In genomic region chr16:31269541-31269940, GRCh38 we compare ENCODE assay signal across 26 cellular contexts. TPM values are rescaled to one million over a fixed set of nuclear protein-coding genes. Genes with fewer than 3 reads are reported as not detected.
DNase-seq lines count a peak whose midpoint lies in the region; ATAC-seq, FAIRE-seq and TF ChIP-seq lines count a peak whose summit lies in the region.
"Had no signal": no experiment of that assay in that cellular context is flagged by ENCODE, and none has a peak within 500 bp of the region (broad histone marks: within the 10 kb centered on the region; RNA-seq: fewer than 3 reads in every experiment).

No MANE protein-coding gene starts in this region.

- intact Hi-C loops in cardiac septum (cut with DNase I): no loop called here
- intact Hi-C loops in Right ventricle myocardium superior (cut with DNase I): no loop called here

- TF ChIP-seq EP300 in H1 (IDR thresholded peaks at IDR 0.05; ENCODE audit: borderline replicate concordance in 1 of 2, low read depth in 2 of 2, low read length in 2 of 2): no peak

- H3K9me3 Mint-ChIP-seq in stimulated activated memory B cell treated with anti-CD40 and anti-IgM and Interleukin-4, amounts not matched to agents 10 μg/mL and 1 μg/mL and 100 μg/mL, for 72 hours: no peaks in the 10 kb centered on the region
- H3K9me3 Mint-ChIP-seq: HFFc6 had no signal

- H3K4me1 ChIP-seq in H1 (replicated peaks in 1 of 4; ENCODE audit: control insufficient read depth in 3 of 4, insufficient read depth in 4 of 4, low read length in 3 of 4): peaks cover 0 to 8% (median 3%) of the 10 kb centered on the region in 4 experiments; a peak in 4 of 7 replicates

- no peak overlapping the region for H3K9ac ChIP-seq in H1 (replicated peaks in 1 of 4; ENCODE audit: extremely low read depth in 1 of 4, low read depth in 3 of 4, low read length in 3 of 4)

- peak overlapping the region; percentile 85 for H4K91ac ChIP-seq in H1 (replicated peaks; ENCODE audit: insufficient read length, low read length)

- no peak overlapping the region for H3K27ac ChIP-seq in H1 (ENCODE audit: low read depth, low read length)

- H3K18ac ChIP-seq in H1 (ENCODE audit: extremely low read depth, low read length): no peak overlapping the region

- peaks cover 3% of the 10 kb centered on the region; the same call in 1 of the 2 replicates for H3K23me2 ChIP-seq in H1 (ENCODE audit: low read depth, low read length)

- no peak overlapping the region for H2BK5ac ChIP-seq in H1 (ENCODE audit: low read depth, low read length)

- no peak overlapping the region for H2BK12ac ChIP-seq in H1 (ENCODE audit: low read depth, low read length)

- peaks cover 0 to 2% (median under 1%) of the 10 kb centered on the region in 4 experiments; a peak in 1 of 7 replicates for H3K27me3 ChIP-seq in H1 (replicated peaks in 1 of 4; ENCODE audit: control insufficient read depth in 3 of 4, extremely low read depth in 1 of 4, insufficient read depth in 3 of 4, low read length in 3 of 4)

- no peaks in the 10 kb centered on the region for H3K36me3 ChIP-seq in H1 (ENCODE audit: control insufficient read depth in 2 of 4, insufficient read depth in 4 of 4, low read length in 3 of 4)

- no peak for ATAC-seq in Right ventricle myocardium superior (ENCODE audit: poor library complexity)
- no peak for ATAC-seq in stimulated activated memory B cell treated with anti-CD40 and anti-IgM and Interleukin-4, amounts not matched to agents 10 μg/mL and 1 μg/mL and 100 μg/mL, for 72 hours
- ATAC-seq: PC-3, SK-N-SH treated with all-trans-retinoic acid at 6 μM for 48 hours had no signal

- DNase-seq in cardiac septum (ENCODE audit: low spot score): peak; percentile 17
- no peak for DNase-seq in Right ventricle myocardium superior
- peak; percentile 15 for DNase-seq in NCI-H69 (lab: John Stamatoyannopoulos, UW)
- no peak for DNase-seq in H1 (ENCODE audit: low read depth in 1 of 2, low spot score in 2 of 2)
- DNase-seq in NCI-H1417 treated with DMSO at 0.1 percent for 48 hours (lab: John Stamatoyannopoulos, UW): no peak
- DNase-seq in UCSD-AML1 (lab: John Stamatoyannopoulos, UW; ENCODE audit: unreplicated experiment): no peak
- DNase-seq in NCI-H526 (lab: John Stamatoyannopoulos, UW): no peak
- DNase-seq: CD4-positive, CD25-positive, alpha-beta regulatory T cell; DMS 273 treated with DMSO at 0.1 percent for 48 hours; DMS79 treated with DMSO at 0.1 percent for 48 hours; H7; HFFc6; Kasumi-1; MM.1S; NCI-H1048; NCI-H1436 treated with DMSO at 0.1 percent for 48 hours; NCI-H1930; NCI-H2227 treated with DMSO at 0.1 percent for 48 hours; NCI-H510A; NCI-H82; PC-3; RPMI8226; SIG-M5 had no signal

- H3K36me3 Mint-ChIP-seq in stimulated activated memory B cell treated with anti-CD40 and anti-IgM and Interleukin-4, amounts not matched to agents 10 μg/mL and 1 μg/mL and 100 μg/mL, for 72 hours: peaks cover 34% of the 10 kb centered on the region

- no peak overlapping the region for H2BK15ac ChIP-seq in H1 (ENCODE audit: low read length)

- H3K14ac ChIP-seq in H1 (ENCODE audit: insufficient read length): no peak overlapping the region

- H3K9me3 ChIP-seq in H1 (ENCODE audit: insufficient read depth in 2 of 2, low read depth in 1 of 2, low read length in 1 of 2): no peaks in the 10 kb centered on the region

- no peak overlapping the region for H2AK5ac ChIP-seq in H1 (ENCODE audit: low read depth, low read length)

- no peaks in the 10 kb centered on the region for H3K27me3 Mint-ChIP-seq in stimulated activated memory B cell treated with anti-CD40 and anti-IgM and Interleukin-4, amounts not matched to agents 10 μg/mL and 1 μg/mL and 100 μg/mL, for 72 hours
- H3K27me3 Mint-ChIP-seq: CD4-positive, CD25-positive, alpha-beta regulatory T cell had no signal

- no peaks in the 10 kb centered on the region for H3K79me2 ChIP-seq in H1 (ENCODE audit: control insufficient read depth in 1 of 2, insufficient read depth in 2 of 2, low read length in 2 of 2)

- H3K4me1 Mint-ChIP-seq in stimulated activated memory B cell treated with anti-CD40 and anti-IgM and Interleukin-4, amounts not matched to agents 10 μg/mL and 1 μg/mL and 100 μg/mL, for 72 hours: peaks cover 32% of the 10 kb centered on the region

- FAIRE-seq in H1 (lab: Jason Lieb, UNC): no peak

- H2BK120ac ChIP-seq in H1 (replicated peaks; ENCODE audit: low read depth, low read length): no peak overlapping the region

- TF ChIP-seq POLR2A in H1 (IDR thresholded peaks at IDR 0.05; ENCODE audit: control extremely low read depth in 1 of 2, low read depth in 2 of 2, low read length in 2 of 2): no peak

- H3K4ac ChIP-seq in H1 (replicated peaks; ENCODE audit: insufficient read length, low read depth, low read length): no peak overlapping the region

- H3K4me3 Mint-ChIP-seq in stimulated activated memory B cell treated with anti-CD40 and anti-IgM and Interleukin-4, amounts not matched to agents 10 μg/mL and 1 μg/mL and 100 μg/mL, for 72 hours: no peak overlapping the region
- H3K4me3 Mint-ChIP-seq: CD4-positive, CD25-positive, alpha-beta regulatory T cell; HFFc6 had no signal

- H4K5ac ChIP-seq in H1 (ENCODE audit: insufficient read length, low read depth, low read length): no peak overlapping the region

- H3K4me2 ChIP-seq in H1 (ENCODE audit: insufficient read depth in 1 of 2, low read depth in 2 of 2, low read length in 2 of 2): no peak overlapping the region

- no peaks in the 10 kb centered on the region for H4K20me1 ChIP-seq in H1 (replicated peaks in 1 of 2; ENCODE audit: control insufficient read depth in 1 of 2, insufficient read depth in 2 of 2, low read length in 2 of 2)

- no peak overlapping the region; the same call in 1 of the 2 replicates for H4K8ac ChIP-seq in H1 (ENCODE audit: extremely low read depth, insufficient read depth, low read length)

- H3K27ac Mint-ChIP-seq in stimulated activated memory B cell treated with anti-CD40 and anti-IgM and Interleukin-4, amounts not matched to agents 10 μg/mL and 1 μg/mL and 100 μg/mL, for 72 hours: peak overlapping the region; percentile 4
- H3K27ac Mint-ChIP-seq: CD4-positive, CD25-positive, alpha-beta regulatory T cell; HFFc6 had no signal

- no peak overlapping the region for H2AFZ ChIP-seq in H1 (ENCODE audit: low read length)

- no peaks in the 10 kb centered on the region for H3K79me1 ChIP-seq in H1 (ENCODE audit: low read depth, low read length)

- CTCF ChIA-PET in H1 (lab: Charles Lee; ENCODE audit: partially characterized antibody): interaction anchor here (0.9 to 2.4 kb wide), 4 partner anchors 10 to 115 kb away, joined by 3 to 7 read pairs (median 5); partner anchors contain the start of gene ITGAM

- H2BK20ac ChIP-seq in H1 (ENCODE audit: low read length): no peak overlapping the region; the same call in 1 of the 2 replicates

- POLR2A ChIA-PET in H1 (lab: Charles Lee; ENCODE audit: partially characterized antibody): no interaction called here

- H3K23ac ChIP-seq in H1 (ENCODE audit: insufficient read length): no peak overlapping the region

- H3K4me3 ChIP-seq in H1 (ENCODE audit: extremely low read depth in 1 of 4, insufficient read depth in 2 of 4, low read depth in 3 of 4, low read length in 4 of 4): no peak overlapping the region

- TF ChIP-seq CTCF in H1 (IDR thresholded peaks at IDR 0.05; ENCODE audit: control extremely low read depth in 1 of 3, insufficient read depth in 1 of 3, low read depth in 1 of 3, low read length in 3 of 3): no peak

- TF ChIP-seq RAD21 in H1 (IDR thresholded peaks at IDR 0.05 in 1 of 2, conservative IDR thresholded peaks at IDR 0.05 in 1 of 2; ENCODE audit: low read depth in 2 of 2, low read length in 2 of 2): no peak

- WGBS in H1 (ENCODE audit: extremely low coverage in 1 of 2, insufficient coverage in 1 of 2, insufficient read length in 1 of 2, insufficient replicate concordance in 2 of 2, low coverage in 1 of 2, low lambda C conversion rate in 2 of 2, missing lambda C conversion rate in 1 of 2), 2 experiments: 83% methylated on average over 2 of the region's 2 CpGs; no CpG with 5 or more reads in 1 of the 2 experiments

- H3K56ac ChIP-seq in H1 (replicated peaks; ENCODE audit: insufficient read length, low read depth, low read length): no peak overlapping the region

TF ChIP-seq in H1, 55 proteins besides CTCF, POLR2A, EP300 and RAD21 (continues in another document):
- no peak for TF ChIP-seq SRF (IDR thresholded peaks at IDR 0.05; ENCODE audit: low read depth, low read length)
- TF ChIP-seq TCF12 (IDR thresholded peaks at IDR 0.05; ENCODE audit: low read depth, low read length): no peak

RNA-seq across cellular contexts. Expression of gene ITGAM, which starts 9.8 kb away (rescaled TPM):
- total RNA-seq in cardiac septum: 4.8 TPM
- 8.6 TPM for total RNA-seq in Right ventricle myocardium superior
- total RNA-seq in H1 (2021; fragmentation: NEBNext Ultra II Directional; extraction: Animal tissue kit (Norgen Biotek cat#: 25700)): 0.22 and 0.44 TPM in 2 replicates
- polyA plus RNA-seq in H1 (2011; rRNA removed): 2.0 and 2.9 TPM in 2 replicates
- polyA plus RNA-seq in H1 (2011; cell fraction: cytosol; rRNA removed): 1.5 TPM
- polyA plus RNA-seq in H1 (2011; cell fraction: nucleus; rRNA removed): 4.1 TPM
- 0.84 to 1.6 TPM (median 1.5 TPM) in 4 replicates for polyA plus RNA-seq in H1 (2012, experiment 1 of 2)
- polyA plus RNA-seq in H1 (2012, experiment 2 of 2): 0.92 TPM
- polyA plus RNA-seq in H1 (2013, experiment 1 of 2): 0.73 TPM
- polyA plus RNA-seq in H1 (2013, experiment 2 of 2): 0.29 TPM
- 1.9 and 2.5 TPM in 2 replicates for polyA minus RNA-seq in H1 (2011; rRNA and poly(A)+ RNA removed)
- polyA minus RNA-seq in H1 (2011; cell fraction: cytosol; rRNA and poly(A)+ RNA removed): 0.29 TPM
- 1.00 TPM for polyA minus RNA-seq in H1 (2011; cell fraction: nucleus; rRNA and poly(A)+ RNA removed)
- total RNA-seq: H7, HFFc6, PC-3 had no signal
- polyA plus RNA-seq: BJ had no signal

RNA-seq across cellular contexts. Expression of gene PYDC1, which starts 52.6 kb away (rescaled TPM):
- not detected for total RNA-seq in cardiac septum
- total RNA-seq in Right ventricle myocardium superior: not detected
- total RNA-seq in H1 (2021; fragmentation: NEBNext Ultra II Directional; extraction: Animal tissue kit (Norgen Biotek cat#: 25700)): 3.0 and 3.5 TPM in 2 replicates
- polyA plus RNA-seq in H1 (2011; rRNA removed): 5.9 and 11.1 TPM in 2 replicates
- 6.0 TPM for polyA plus RNA-seq in H1 (2011; cell fraction: cytosol; rRNA removed)
- 3.6 TPM for polyA plus RNA-seq in H1 (2011; cell fraction: nucleus; rRNA removed)
- polyA plus RNA-seq in H1 (2012, experiment 1 of 2): 2.5 to 6.9 TPM (median 3.8 TPM) in 4 replicates
- polyA plus RNA-seq in H1 (2012, experiment 2 of 2): 13.3 TPM
- polyA plus RNA-seq in H1 (2013, experiment 1 of 2): 2.0 TPM
- polyA plus RNA-seq in H1 (2013, experiment 2 of 2): 1.6 TPM
- 0.56 TPM in 1 of 2 replicates, not detected in the other for polyA minus RNA-seq in H1 (2011; rRNA and poly(A)+ RNA removed)
- not detected for polyA minus RNA-seq in H1 (2011; cell fraction: cytosol; rRNA and poly(A)+ RNA removed)
- not detected for polyA minus RNA-seq in H1 (2011; cell fraction: nucleus; rRNA and poly(A)+ RNA removed)
- total RNA-seq: CD4-positive, CD25-positive, alpha-beta regulatory T cell; H7; HFFc6; PC-3 had no signal
- polyA plus RNA-seq: BJ; CD4-positive, CD25-positive, alpha-beta regulatory T cell had no signal

RNA-seq across cellular contexts. Expression of gene TRIM72, which starts 55.6 kb away (rescaled TPM):
- total RNA-seq in cardiac septum: 2.4 TPM
- 0.70 TPM for total RNA-seq in Right ventricle myocardium superior
- total RNA-seq in H1 (2021; fragmentation: NEBNext Ultra II Directional; extraction: Animal tissue kit (Norgen Biotek cat#: 25700)): 1.3 and 2.1 TPM in 2 replicates
- 0.57 and 0.97 TPM in 2 replicates for polyA plus RNA-seq in H1 (2011; rRNA removed)
- polyA plus RNA-seq in H1 (2011; cell fraction: cytosol; rRNA removed): 0.58 TPM
- polyA plus RNA-seq in H1 (2011; cell fraction: nucleus; rRNA removed): 1.3 TPM
- polyA plus RNA-seq in H1 (2012, experiment 1 of 2): 0.84 to 1.6 TPM (median 1.1 TPM) in 4 replicates
- 0.38 TPM for polyA plus RNA-seq in H1 (2012, experiment 2 of 2)
- 0.28 TPM for polyA plus RNA-seq in H1 (2013, experiment 1 of 2)
- 0.26 TPM for polyA plus RNA-seq in H1 (2013, experiment 2 of 2)
- polyA minus RNA-seq in H1 (2011; rRNA and poly(A)+ RNA removed): 0.57 and 0.93 TPM in 2 replicates
- 2.1 TPM for polyA minus RNA-seq in H1 (2011; cell fraction: cytosol; rRNA and poly(A)+ RNA removed)
- 0.50 TPM for polyA minus RNA-seq in H1 (2011; cell fraction: nucleus; rRNA and poly(A)+ RNA removed)
- total RNA-seq: PC-3 had no signal
- polyA plus RNA-seq: BJ; CD4-positive, CD25-positive, alpha-beta regulatory T cell had no signal

Comparison
In these comparisons a context has a peak if more than half of its experiments do, and no peak if none do; other contexts are left out.
1. DNase-seq: peak in cardiac septum (single experiment) and NCI-H69 (single experiment); none in Right ventricle myocardium superior (single experiment), H1 (0 of 2), NCI-H1417 treated with DMSO at 0.1 percent for 48 hours (single experiment), UCSD-AML1 (single experiment) and NCI-H526 (0 of 2).